Comparison of ENCODE assay signal across 19 cellular contexts in genomic region chr5:6748142-6748541, GRCh38. TPM values are rescaled to one million over a fixed set of nuclear protein-coding genes. Genes with fewer than 3 reads are reported as not detected.
A peak's percentile ranks its signal among the peaks of the same experiment; 100 is the strongest.
DNase-seq lines count a peak whose midpoint lies in the region; ATAC-seq and TF ChIP-seq lines count a peak whose summit lies in the region.
"Had no signal": no experiment of that assay in that cellular context is flagged by ENCODE, and none has a peak within 500 bp of the region (broad histone marks: within the 10 kb centered on the region; RNA-seq: fewer than 3 reads in every experiment).

No MANE protein-coding gene starts in this region.

- H3K4ac ChIP-seq in IMR-90 (ENCODE audit: low read depth, low read length): no peak overlapping the region

- H3K27me3 ChIP-seq in IMR-90 (ENCODE audit: control insufficient read depth, insufficient read depth, low read length): no peaks in the 10 kb centered on the region
- no peaks in the 10 kb centered on the region for H3K27me3 ChIP-seq in spleen (replicated peaks in 1 of 7)
- no peaks in the 10 kb centered on the region for H3K27me3 ChIP-seq in uterus
- H3K27me3 ChIP-seq: BLaER1 treated with 17β-estradiol and CSF1 and Interleukin-3, amounts not matched to agents 10 nM and 100 nM; MG63 had no signal

- H2BK15ac ChIP-seq in IMR-90 (ENCODE audit: low read depth, low read length): no peak overlapping the region

- H4K5ac ChIP-seq in IMR-90 (ENCODE audit: low read depth, low read length): no peak overlapping the region

- no peak overlapping the region for H2BK5ac ChIP-seq in IMR-90 (ENCODE audit: low read depth, low read length, poor library complexity, severe bottlenecking)

- H2AFZ ChIP-seq in IMR-90 (replicated peaks; ENCODE audit: low read length, poor library complexity): peak overlapping the region; percentile 36

- H3K9me3 Mint-ChIP-seq in WTC11: no peaks in the 10 kb centered on the region
- H3K9me3 Mint-ChIP-seq in nephron progenitor cell: no peaks in the 10 kb centered on the region
- H3K9me3 Mint-ChIP-seq in activated CD4-positive, alpha-beta memory T cell treated with anti-CD3 and anti-CD28 coated beads for 36 hours: no peaks in the 10 kb centered on the region
- H3K9me3 Mint-ChIP-seq: HFFc6, IgD-negative memory B cell had no signal

- no peak overlapping the region for H3K27ac ChIP-seq in IMR-90 (ENCODE audit: insufficient read depth, low read length)
- H3K27ac ChIP-seq in spleen: no peak overlapping the region
- H3K27ac ChIP-seq in uterus: no peak overlapping the region
- H3K27ac ChIP-seq: BLaER1 treated with 17β-estradiol and CSF1 and Interleukin-3, amounts not matched to agents 10 nM and 100 nM had no signal

- peaks cover 25% of the 10 kb centered on the region for H3K4me1 Mint-ChIP-seq in WTC11
- H3K4me1 Mint-ChIP-seq in nephron progenitor cell: peaks cover 3% of the 10 kb centered on the region
- peaks cover 4% of the 10 kb centered on the region for H3K4me1 Mint-ChIP-seq in activated CD4-positive, alpha-beta memory T cell treated with anti-CD3 and anti-CD28 coated beads for 36 hours (ENCODE audit: low read depth)

- H3K4me1 ChIP-seq in IMR-90 (ENCODE audit: control insufficient read depth, insufficient read depth, low read length) (peaks cover 2% of the 10 kb centered on the region), spleen (peaks cover 0 to 12% (median 6%) of the 10 kb centered on the region in 6 donors), uterus (no peaks in the 10 kb centered on the region)

- H3K4me3 Mint-ChIP-seq in WTC11: no peak overlapping the region
- no peak overlapping the region for H3K4me3 Mint-ChIP-seq in nephron progenitor cell
- H3K4me3 Mint-ChIP-seq in activated CD4-positive, alpha-beta memory T cell treated with anti-CD3 and anti-CD28 coated beads for 36 hours: no peak overlapping the region
- H3K4me3 Mint-ChIP-seq: HFFc6, IgD-negative memory B cell had no signal

- intact Hi-C loops in IMR-90 (cut with micrococcal nuclease): loop anchor here (5.0 to 10.0 kb wide), 4 partner anchors 36 to 1256 kb away; partner anchors contain the start of genes MED10 and TENT4A
- intact Hi-C loops in spleen (cut with DNase I; ENCODE audit: low total_unique reads): loop anchor here (10.0 kb wide), 1 partner anchor 373 kb away; the partner anchor contains the start of gene MED10
- intact Hi-C loops in activated CD4-positive, alpha-beta memory T cell treated with anti-CD3 and anti-CD28 coated beads for 36 hours (cut with micrococcal nuclease): no loop called here
- intact Hi-C loops in uterus (cut with DNase I; ENCODE audit: low total_unique reads): no loop called here

- in situ Hi-C loops in IMR-90 (cut with MboI; ENCODE audit: low sequenced_read_pairs): loop anchor here (5.0 to 25.0 kb wide), 2 partner anchors 116 to 1261 kb away; partner anchors contain the start of genes NSUN2 and SRD5A1

- H3K4me3 ChIP-seq in IMR-90 (ENCODE audit: insufficient read depth, low read depth, low read length) (no peak overlapping the region), spleen (no peak overlapping the region), uterus (no peak overlapping the region)
- H3K4me3 ChIP-seq: BLaER1 treated with 17β-estradiol and CSF1 and Interleukin-3, amounts not matched to agents 10 nM and 100 nM; MG63 had no signal

- no peak overlapping the region for H2BK120ac ChIP-seq in IMR-90 (ENCODE audit: low read depth, low read length)

- ATAC-seq in IMR-90 (ENCODE audit: low read depth): no peak
- no peak for ATAC-seq in WTC11
- ATAC-seq in HG02970 (IDR thresholded peaks at IDR 0.05; ENCODE audit: low FRiP score, unreplicated experiment): no peak

- H3K36me3 ChIP-seq in IMR-90 (ENCODE audit: control insufficient read depth, insufficient read depth, low read length) (peaks cover 46% of the 10 kb centered on the region), spleen (peaks cover 0 to 100% (median 68%) of the 10 kb centered on the region in 6 donors), uterus (no peaks in the 10 kb centered on the region)

- no peak overlapping the region for H3K56ac ChIP-seq in IMR-90 (ENCODE audit: extremely low read depth, insufficient read depth, low read length)

- no peak overlapping the region for H3K9ac ChIP-seq in IMR-90 (ENCODE audit: low read depth, low read length)

- no peak overlapping the region for H3K14ac ChIP-seq in IMR-90 (replicated peaks; ENCODE audit: low read depth, low read length)

- TF ChIP-seq CTCF in IMR-90 (conservative IDR thresholded peaks at IDR 0.05; ENCODE audit: low read depth, low read length) (no peak), WTC11 (IDR thresholded peaks at IDR 0.05) (no peak), nephron progenitor cell (IDR thresholded peaks at IDR 0.05) (no peak), spleen (IDR thresholded peaks at IDR 0.05 in 8 of 11, conservative IDR thresholded peaks at IDR 0.05 in 3 of 11) (no peak), uterus (IDR thresholded peaks at IDR 0.05) (no peak)

- H3K4me2 ChIP-seq in IMR-90 (ENCODE audit: low read depth, low read length): no peak overlapping the region
- H3K4me2 ChIP-seq: BLaER1 treated with 17β-estradiol and CSF1 and Interleukin-3, amounts not matched to agents 10 nM and 100 nM had no signal

- no peak for TF ChIP-seq POLR2A in IMR-90 (IDR thresholded peaks at IDR 0.05; ENCODE audit: low read depth, low read length)
- no peak for TF ChIP-seq POLR2A in spleen (IDR thresholded peaks at IDR 0.05)
- no peak for TF ChIP-seq POLR2A in uterus (IDR thresholded peaks at IDR 0.05)

- H3K27me3 Mint-ChIP-seq in WTC11 (ENCODE audit: low read depth): no peaks in the 10 kb centered on the region
- H3K27me3 Mint-ChIP-seq in nephron progenitor cell (ENCODE audit: low read depth, poor library complexity): peaks cover 3% of the 10 kb centered on the region
- no peaks in the 10 kb centered on the region for H3K27me3 Mint-ChIP-seq in activated CD4-positive, alpha-beta memory T cell treated with anti-CD3 and anti-CD28 coated beads for 36 hours
- H3K27me3 Mint-ChIP-seq: IgD-negative memory B cell had no signal

- no peak overlapping the region for H4K8ac ChIP-seq in IMR-90 (ENCODE audit: low read depth in 2 of 2, low read length in 2 of 2)

- dilution Hi-C loops in IMR-90 (cut with HindIII; ENCODE audit: low sequenced_read_pairs, unreplicated experiment): no loop called here

- H3K18ac ChIP-seq in IMR-90 (ENCODE audit: low read depth, low read length): no peak overlapping the region

- H2BK20ac ChIP-seq in IMR-90 (ENCODE audit: low read depth, low read length): no peak overlapping the region

- H2AK9ac ChIP-seq in IMR-90 (replicated peaks; ENCODE audit: low read depth, low read length, poor library complexity): peak overlapping the region; percentile 38

- H4K91ac ChIP-seq in IMR-90 (ENCODE audit: insufficient read depth, low read depth, low read length): no peak overlapping the region

- H3K9me3 ChIP-seq in IMR-90 (ENCODE audit: control insufficient read depth, insufficient read depth, low read length): no peaks in the 10 kb centered on the region
- no peaks in the 10 kb centered on the region for H3K9me3 ChIP-seq in spleen
- no peaks in the 10 kb centered on the region for H3K9me3 ChIP-seq in uterus
- H3K9me3 ChIP-seq: BLaER1 treated with 17β-estradiol and CSF1 and Interleukin-3, amounts not matched to agents 10 nM and 100 nM; MG63 had no signal

- BruUV-seq in IMR-90 (replicated peaks; lab: Mats Ljungman, UMichigan): no TSS peak

- peaks cover 49% of the 10 kb centered on the region for H4K20me1 ChIP-seq in IMR-90 (ENCODE audit: insufficient read depth, low read length)

- 97% methylated on average over 6 of the region's 11 CpGs; no CpG with 5 or more reads in 1 of the 2 experiments for WGBS in IMR-90 (ENCODE audit: extremely low coverage in 2 of 2, insufficient read length in 1 of 2), 2 experiments
- 93 to 98% (median 96%) methylated on average over 10 to 11 of the region's 11 CpGs for WGBS in spleen, 5 donors

- no peak overlapping the region for H2AK5ac ChIP-seq in IMR-90 (ENCODE audit: low read depth, low read length)

- DNase-seq in IMR-90 (no peak), WTC11 (ENCODE audit: low spot score) (no peak), nephron progenitor cell (no peak), spleen (peak; percentile 37), uterus (no peak)
- DNase-seq in activated CD4-positive, alpha-beta memory T cell treated with anti-CD3 and anti-CD28 coated beads for 36 hours: no peak
- DNase-seq: DMS79, HFFc6, Kasumi-1, MG63, NCI-H1048, NCI-H1436, NCI-H2029, NCI-H345, NCI-H524 treated with DMSO at 0.1 percent for 48 hours, RPMI8226 had no signal

- peaks cover 41 to 64% of the 10 kb centered on the region in 2 experiments for H3K79me1 ChIP-seq in IMR-90 (ENCODE audit: low read depth in 1 of 2, low read length in 2 of 2)

- no peak for TF ChIP-seq RAD21 in IMR-90 (IDR thresholded peaks at IDR 0.05; ENCODE audit: low read length)

- H3K9me1 ChIP-seq in IMR-90 (ENCODE audit: insufficient read depth, low read length): no peaks in the 10 kb centered on the region

- peaks cover 72% of the 10 kb centered on the region for H3K36me3 Mint-ChIP-seq in WTC11
- peaks cover 78% of the 10 kb centered on the region for H3K36me3 Mint-ChIP-seq in nephron progenitor cell (ENCODE audit: low read depth)
- H3K36me3 Mint-ChIP-seq in activated CD4-positive, alpha-beta memory T cell treated with anti-CD3 and anti-CD28 coated beads for 36 hours: peaks cover 47% of the 10 kb centered on the region

- H3K23ac ChIP-seq in IMR-90 (ENCODE audit: low read depth, low read length): no peak overlapping the region

- POLR2A ChIA-PET in IMR-90 (lab: Charles Lee; ENCODE audit: unreplicated experiment): no interaction called here
- POLR2A ChIA-PET in WTC11 (lab: Charles Lee): no interaction called here
- POLR2A ChIA-PET in activated CD4-positive, alpha-beta memory T cell treated with anti-CD3 and anti-CD28 coated beads for 36 hours (lab: Charles Lee): interaction anchor here (1.0 kb wide), 1 partner anchor 67 kb away, joined by 3 read pairs; no protein-coding TSS in a partner anchor

- CTCF ChIA-PET in IMR-90 (lab: Yijun Ruan, JAX): no interaction called here
- CTCF ChIA-PET in WTC11 (lab: Charles Lee): interaction anchor here (1.2 to 1.5 kb wide), 2 partner anchors 18 to 27 kb away, joined by 3 read pairs; no protein-coding TSS in a partner anchor
- CTCF ChIA-PET in activated CD4-positive, alpha-beta memory T cell treated with anti-CD3 and anti-CD28 coated beads for 36 hours (lab: Charles Lee): no interaction called here

- H3K27ac Mint-ChIP-seq in WTC11 (peak overlapping the region; percentile 52), nephron progenitor cell (peak overlapping the region; percentile 33)
- no peak overlapping the region for H3K27ac Mint-ChIP-seq in activated CD4-positive, alpha-beta memory T cell treated with anti-CD3 and anti-CD28 coated beads for 36 hours
- H3K27ac Mint-ChIP-seq: IgD-negative memory B cell had no signal

RNA-seq across cellular contexts. Expression of gene TENT4A, which starts 34.9 kb away (rescaled TPM):
- total RNA-seq in IMR-90 (2012; rRNA removed) (5.9 and 8.6 TPM in 2 replicates), WTC11 (2021) (28.7 to 29.4 TPM (median 29.2 TPM) in 3 replicates), spleen (10 to 100 TPM; 26.3 to 44.8 (median 37.0) TPM), uterus (10 to 100 TPM; 14.1 to 43.3 (median 27.2) TPM)
- polyA plus RNA-seq in IMR-90 (2012; rRNA removed) (17.2 and 19.8 TPM in 2 replicates), spleen (10 to 100 TPM in 2 of 3 donors, 1 to 10 TPM in 1; 7.1 to 16.5 (median 12.9) TPM)
- polyA plus RNA-seq in IMR-90 (2012; cell fraction: cytosol; rRNA removed): 5.2 and 10.0 TPM in 2 replicates
- polyA plus RNA-seq in IMR-90 (2012; cell fraction: nucleus; rRNA removed; ENCODE audit: low replicate concordance): 74.3 and 80.4 TPM in 2 replicates
- total RNA-seq in activated CD4-positive, alpha-beta memory T cell treated with anti-CD3 and anti-CD28 coated beads for 36 hours: 10 to 100 TPM; 26.6 to 29.2 TPM

Comparison
In these comparisons a context has a peak if more than half of its experiments do, and no peak if none do; other contexts are left out.
1. intact Hi-C loops: an anchor here in IMR-90 (5.0 to 10.0 kb wide) and spleen (10.0 kb wide); none called in activated CD4-positive, alpha-beta memory T cell treated with anti-CD3 and anti-CD28 coated beads for 36 hours and uterus.